12 cellular contexts compared by ENCODE assay signal in genomic region chr2:241541564-241542277, GRCh38. TPM values are rescaled to one million over a fixed set of nuclear protein-coding genes. Genes with fewer than 3 reads are reported as not detected.
DNase-seq lines count a peak whose midpoint lies in the region; ATAC-seq, FAIRE-seq and TF ChIP-seq lines count a peak whose summit lies in the region.
"Had no signal": no experiment of that assay in that cellular context is flagged by ENCODE, and none has a peak within 500 bp of the region (broad histone marks: within the 10 kb centered on the region; RNA-seq: fewer than 3 reads in every experiment).

No MANE protein-coding gene starts in this region.

- H3K4me1 ChIP-seq in endothelial cell of umbilical vein (ENCODE audit: control insufficient read depth, extremely low read depth, insufficient read depth, low read length) (peaks cover 27% of the 10 kb centered on the region), lower lobe of right lung (peaks cover 22% of the 10 kb centered on the region), upper lobe of right lung (peaks cover 15% of the 10 kb centered on the region)

- H3K9me3 ChIP-seq in endothelial cell of umbilical vein (replicated peaks; ENCODE audit: control insufficient read depth, insufficient read depth, low read length), result no peaks in the 10 kb centered on the region
- H3K9me3 ChIP-seq in lower lobe of right lung, result no peaks in the 10 kb centered on the region
- H3K9me3 ChIP-seq in upper lobe of right lung, result no peaks in the 10 kb centered on the region
- H3K9me3 ChIP-seq: tibial artery had no signal

- no TSS peak for BruUV-seq in endothelial cell of umbilical vein (replicated peaks; lab: Mats Ljungman, UMichigan)

- POLR2A ChIA-PET in endothelial cell of umbilical vein (lab: Charles Lee), result no interaction called here

- no peak for TF ChIP-seq POLR2A in endothelial cell of umbilical vein (IDR thresholded peaks at IDR 0.05; ENCODE audit: low read depth, low read length)

- H3K27ac ChIP-seq in endothelial cell of umbilical vein (ENCODE audit: insufficient read depth, low read depth, low read length), result no peak overlapping the region
- no peak overlapping the region for H3K27ac ChIP-seq in lower lobe of right lung
- no peak overlapping the region for H3K27ac ChIP-seq in upper lobe of right lung
- H3K27ac ChIP-seq: tibial artery had no signal

- CTCF ChIA-PET in endothelial cell of umbilical vein (lab: Charles Lee), result no interaction called here

- no peaks in the 10 kb centered on the region for H3K79me2 ChIP-seq in endothelial cell of umbilical vein (ENCODE audit: control insufficient read depth, insufficient read depth, low read length)

- FAIRE-seq in endothelial cell of umbilical vein (lab: Jason Lieb, UNC), result no peak
- FAIRE-seq: endometrium, G401.6 had no signal

- H3K4me3 ChIP-seq in endothelial cell of umbilical vein (replicated peaks in 1 of 3; ENCODE audit: insufficient read depth in 1 of 3, low read depth in 1 of 3, low read length in 3 of 3), result peak overlapping the region in 1 of 3 experiments; percentile 21
- H3K4me3 ChIP-seq in lower lobe of right lung, result peak overlapping the region; percentile 55
- peak overlapping the region; percentile 13 for H3K4me3 ChIP-seq in upper lobe of right lung

- no peak overlapping the region for H3K9ac ChIP-seq in endothelial cell of umbilical vein (replicated peaks; ENCODE audit: extremely low read depth, insufficient read depth, low read length)

- H3K27me3 ChIP-seq in endothelial cell of umbilical vein (ENCODE audit: control insufficient read depth in 2 of 2, insufficient read depth in 2 of 2, low read length in 2 of 2) (no peaks in the 10 kb centered on the region), lower lobe of right lung (ENCODE audit: low read depth) (peaks cover 25% of the 10 kb centered on the region), upper lobe of right lung (no peaks in the 10 kb centered on the region)

- H3K4me2 ChIP-seq in endothelial cell of umbilical vein (ENCODE audit: insufficient read depth, low read length), result peak overlapping the region; percentile 47

- dilution Hi-C loops in endothelial cell of umbilical vein (cut with MboI; ENCODE audit: extremely low pct_ligation_motif_present, low sequenced_read_pairs), result no loop called here

- no peaks in the 10 kb centered on the region for H3K9me1 ChIP-seq in endothelial cell of umbilical vein (replicated peaks; ENCODE audit: control insufficient read depth, extremely low read depth, insufficient read depth, low read length)

- H4K20me1 ChIP-seq in endothelial cell of umbilical vein (replicated peaks; ENCODE audit: control insufficient read depth, extremely low read depth, insufficient read depth, low read length), result no peaks in the 10 kb centered on the region

- ATAC-seq in Right ventricle myocardium superior (ENCODE audit: poor library complexity), result peak; percentile 32
- ATAC-seq in lower lobe of right lung, result peak; percentile 13 to 20
- peak; percentile 2 for ATAC-seq in upper lobe of right lung
- no peak for ATAC-seq in GM21390 (IDR thresholded peaks at IDR 0.05; ENCODE audit: unreplicated experiment)

- no peaks in the 10 kb centered on the region for H3K36me3 ChIP-seq in endothelial cell of umbilical vein (ENCODE audit: control insufficient read depth in 2 of 2, extremely low read depth in 1 of 2, insufficient read depth in 2 of 2, low read length in 2 of 2)
- H3K36me3 ChIP-seq in lower lobe of right lung, result no peaks in the 10 kb centered on the region
- H3K36me3 ChIP-seq in upper lobe of right lung, result no peaks in the 10 kb centered on the region
- H3K36me3 ChIP-seq: tibial artery had no signal

- intact Hi-C loops in Right ventricle myocardium superior (cut with DNase I), result no loop called here
- intact Hi-C loops in cardiac septum (cut with DNase I), result no loop called here
- intact Hi-C loops in endothelial cell of umbilical vein (cut with micrococcal nuclease), result loop anchor here (1.0 kb wide), 1 partner anchor 185 kb away; the partner anchor contains the start of gene FARP2
- intact Hi-C loops in lower lobe of right lung (cut with DNase I), result no loop called here
- intact Hi-C loops in upper lobe of right lung (cut with DNase I), result no loop called here

- DNase-seq in Right ventricle myocardium superior (no peak), cardiac septum (ENCODE audit: low spot score) (no peak), endothelial cell of umbilical vein (ENCODE audit: low read depth, low spot score) (no peak), lower lobe of right lung (no peak), upper lobe of right lung (no peak), GF-D8 (lab: John Stamatoyannopoulos, UW) (no peak), epidermal melanocyte (ENCODE audit: insufficient read length, low spot score) (no peak)
- DNase-seq: tibial artery had no signal

- H2AFZ ChIP-seq in endothelial cell of umbilical vein (ENCODE audit: low read depth, low read length), result peak overlapping the region; percentile 59

- no peak for TF ChIP-seq CTCF in endothelial cell of umbilical vein (IDR thresholded peaks at IDR 0.05; ENCODE audit: extremely low read depth in 1 of 2, insufficient read depth in 1 of 2, low read depth in 1 of 2, low read length in 2 of 2)
- TF ChIP-seq CTCF in lower lobe of right lung (IDR thresholded peaks at IDR 0.05), result no peak
- no peak for TF ChIP-seq CTCF in upper lobe of right lung (IDR thresholded peaks at IDR 0.05)

TF ChIP-seq in endothelial cell of umbilical vein, 7 proteins besides CTCF, POLR2A, EP300 and RAD21:
- TF ChIP-seq GATA2 (IDR thresholded peaks at IDR 0.05; ENCODE audit: insufficient read depth, insufficient read length, low read depth, low read length) (no peak), MAX (IDR thresholded peaks at IDR 0.05; ENCODE audit: insufficient read depth, insufficient read length) (no peak), MYC (IDR thresholded peaks at IDR 0.05; ENCODE audit: low read depth, low read length) (no peak), FOS (IDR thresholded peaks at IDR 0.05; ENCODE audit: borderline replicate concordance, insufficient read depth, low read length) (no peak), JUN (IDR thresholded peaks at IDR 0.05; ENCODE audit: borderline replicate concordance, insufficient read depth, insufficient read length, low read depth) (no peak)

RNA-seq across cellular contexts. Expression of gene BOK, which starts 16.8 kb away (rescaled TPM):
- total RNA-seq in Right ventricle myocardium superior (3.8 TPM), cardiac septum (4.5 TPM), endothelial cell of umbilical vein (52.4 and 76.0 TPM in 2 replicates), lower lobe of right lung (44.2 TPM), upper lobe of right lung (56.4 TPM)
- polyA plus RNA-seq in endothelial cell of umbilical vein, result 95.5 and 132 TPM in 2 replicates
- 53.7 and 82.1 TPM in 2 replicates for polyA plus RNA-seq in endothelial cell of umbilical vein (2011; cell fraction: cytosol; rRNA removed)
- polyA plus RNA-seq in endothelial cell of umbilical vein (2011; cell fraction: nucleus; rRNA removed), result 43.5 and 57.1 TPM in 2 replicates
- polyA plus RNA-seq in endothelial cell of umbilical vein (2012), result 42.0 and 58.4 TPM in 2 replicates
- 43.6 and 49.1 TPM in 2 replicates for polyA minus RNA-seq in endothelial cell of umbilical vein
- polyA minus RNA-seq in endothelial cell of umbilical vein (2011; cell fraction: cytosol; rRNA and poly(A)+ RNA removed), result 11.2 TPM
- polyA minus RNA-seq in endothelial cell of umbilical vein (2011; cell fraction: nucleus; rRNA and poly(A)+ RNA removed), result 10.4 and 18.2 TPM in 2 replicates
- total RNA-seq: activated CD4-positive, alpha-beta T cell treated with anti-CD3 and anti-CD28 coated beads, Interleukin-2, amount 10 ng/mL, durations not matched to agents 7 days and 5 days had no signal

RNA-seq across cellular contexts. Expression of gene STK25, which starts 33.3 kb away (rescaled TPM):
- total RNA-seq in Right ventricle myocardium superior, result 85.9 TPM
- 95.9 TPM for total RNA-seq in cardiac septum
- total RNA-seq in endothelial cell of umbilical vein, result 236 and 286 TPM in 2 replicates
- 715 and 879 TPM in 2 replicates for polyA plus RNA-seq in endothelial cell of umbilical vein
- polyA plus RNA-seq in endothelial cell of umbilical vein (2011; cell fraction: cytosol; rRNA removed), result 471 and 517 TPM in 2 replicates
- 987 and 1,149 TPM in 2 replicates for polyA plus RNA-seq in endothelial cell of umbilical vein (2011; cell fraction: nucleus; rRNA removed)
- 309 and 348 TPM in 2 replicates for polyA plus RNA-seq in endothelial cell of umbilical vein (2012)
- 491 and 545 TPM in 2 replicates for polyA minus RNA-seq in endothelial cell of umbilical vein
- 48.3 TPM for polyA minus RNA-seq in endothelial cell of umbilical vein (2011; cell fraction: cytosol; rRNA and poly(A)+ RNA removed)
- 226 and 241 TPM in 2 replicates for polyA minus RNA-seq in endothelial cell of umbilical vein (2011; cell fraction: nucleus; rRNA and poly(A)+ RNA removed)
- 125 TPM for total RNA-seq in lower lobe of right lung
- total RNA-seq in upper lobe of right lung, result 134 TPM
